19 cellular contexts compared by ENCODE assay signal in the genomic region with DNA sequence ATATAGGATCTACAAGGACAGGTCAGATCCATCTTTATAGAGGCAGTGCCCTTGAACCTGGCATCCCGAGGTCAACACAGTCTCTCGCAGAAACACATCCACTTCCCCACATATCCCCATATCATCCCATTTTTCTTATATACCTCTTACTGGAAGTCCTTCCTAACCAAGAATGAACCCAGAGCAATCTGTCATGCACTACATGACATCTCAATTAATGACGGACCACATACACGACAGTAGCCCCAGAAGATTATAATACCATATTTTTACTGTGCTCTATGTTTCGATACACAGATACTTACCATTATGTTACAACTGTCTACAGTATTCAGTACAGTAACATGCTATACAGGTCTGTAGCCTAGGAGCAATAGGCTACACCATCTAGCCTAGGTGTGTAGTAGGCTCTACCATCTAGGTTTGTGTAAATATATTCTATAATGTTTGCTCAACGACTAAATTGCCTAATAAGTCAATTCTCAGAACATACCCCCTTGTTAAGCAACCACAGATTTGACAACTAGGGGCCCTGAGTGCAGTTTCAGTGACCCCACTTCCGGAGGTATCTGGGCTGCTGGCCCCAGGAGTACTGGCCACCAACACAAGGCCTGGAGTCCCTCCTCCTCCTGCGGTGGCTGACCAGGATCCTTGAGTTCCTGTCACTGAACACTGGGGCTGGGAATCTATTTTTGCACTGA. TPM values are rescaled to one million over a fixed set of nuclear protein-coding genes. Genes with fewer than 3 reads are reported as not detected.
DNase-seq lines count a peak whose midpoint lies in the region; ATAC-seq, FAIRE-seq and TF ChIP-seq lines count a peak whose summit lies in the region.
"Had no signal": no experiment of that assay in that cellular context is flagged by ENCODE, and none has a peak within 500 bp of the region (broad histone marks: within the 10 kb centered on the region; RNA-seq: fewer than 3 reads in every experiment).

No MANE protein-coding gene starts in this region.

- H3K56ac ChIP-seq in IMR-90 (ENCODE audit: extremely low read depth, insufficient read depth, low read length), result no peak overlapping the region

- H3K4ac ChIP-seq in IMR-90 (ENCODE audit: low read depth, low read length), result no peak overlapping the region

- peaks cover 6% of the 10 kb centered on the region for H3K36me3 Mint-ChIP-seq in astrocyte (ENCODE audit: low read depth, unreplicated experiment)
- H3K36me3 Mint-ChIP-seq in CD4-positive, alpha-beta memory T cell, result no peaks in the 10 kb centered on the region
- H3K36me3 Mint-ChIP-seq: CD14-positive monocyte had no signal

- WGBS in IMR-90 (ENCODE audit: extremely low coverage in 2 of 2, insufficient read length in 1 of 2), 2 experiments, result 100% methylated on average over 2 of the region's 8 CpGs; no CpG with 5 or more reads in 1 of the 2 experiments

- peaks cover 75% of the 10 kb centered on the region for H3K4me1 Mint-ChIP-seq in astrocyte (ENCODE audit: low read depth, unreplicated experiment)
- H3K4me1 Mint-ChIP-seq in CD4-positive, alpha-beta memory T cell, result peaks cover 0 to 9% (median 2%) of the 10 kb centered on the region in 4 donors

- H3K79me1 ChIP-seq in IMR-90 (ENCODE audit: low read depth in 1 of 2, low read length in 2 of 2), result peaks cover 23 to 89% of the 10 kb centered on the region in 2 experiments

- TF ChIP-seq RAD21 in IMR-90 (IDR thresholded peaks at IDR 0.05; ENCODE audit: low read length), result no peak

- no peaks in the 10 kb centered on the region for H3K9me3 Mint-ChIP-seq in astrocyte (ENCODE audit: unreplicated experiment)
- H3K9me3 Mint-ChIP-seq in CD4-positive, alpha-beta memory T cell, result no peaks in the 10 kb centered on the region
- H3K9me3 Mint-ChIP-seq: CD14-positive monocyte had no signal

- H2BK5ac ChIP-seq in IMR-90 (ENCODE audit: low read depth, low read length, poor library complexity, severe bottlenecking), result no peak overlapping the region

- no TSS peak for BruUV-seq in IMR-90 (replicated peaks; lab: Mats Ljungman, UMichigan)

- H2BK120ac ChIP-seq in IMR-90 (ENCODE audit: low read depth, low read length), result no peak overlapping the region

- peaks cover 100% of the 10 kb centered on the region for H3K79me2 ChIP-seq in astrocyte (ENCODE audit: insufficient read depth, low read length)

- TF ChIP-seq POLR2A in IMR-90 (IDR thresholded peaks at IDR 0.05; ENCODE audit: low read depth, low read length) (no peak), gastrocnemius medialis (IDR thresholded peaks at IDR 0.05) (no peak)

- no peak overlapping the region for H3K9ac ChIP-seq in IMR-90 (ENCODE audit: low read depth, low read length)
- no peak overlapping the region for H3K9ac ChIP-seq in astrocyte (ENCODE audit: low read length)
- H3K9ac ChIP-seq: SK-N-SH had no signal

- TF ChIP-seq CTCF in IMR-90 (conservative IDR thresholded peaks at IDR 0.05; ENCODE audit: low read depth, low read length) (no peak), astrocyte (IDR thresholded peaks at IDR 0.05; ENCODE audit: insufficient read depth, low read depth, low read length) (no peak), gastrocnemius medialis (IDR thresholded peaks at IDR 0.05 in 4 of 5, conservative IDR thresholded peaks at IDR 0.05 in 1 of 5) (no peak)

- POLR2A ChIA-PET in IMR-90 (lab: Charles Lee; ENCODE audit: unreplicated experiment), result no interaction called here
- POLR2A ChIA-PET in CD4-positive, alpha-beta memory T cell (lab: Charles Lee; ENCODE audit: partially characterized antibody), result no interaction called here

- peaks cover 73% of the 10 kb centered on the region for H4K20me1 ChIP-seq in IMR-90 (ENCODE audit: insufficient read depth, low read length)
- H4K20me1 ChIP-seq in astrocyte (ENCODE audit: insufficient read depth, low read length), result peaks cover 78% of the 10 kb centered on the region

- CTCF ChIA-PET in IMR-90 (lab: Yijun Ruan, JAX), result no interaction called here
- CTCF ChIA-PET in CD4-positive, alpha-beta memory T cell (lab: Charles Lee; ENCODE audit: partially characterized antibody), result no interaction called here

- no peak overlapping the region for H4K5ac ChIP-seq in IMR-90 (ENCODE audit: low read depth, low read length)

- peaks cover 11% of the 10 kb centered on the region; the same call in 1 of the 2 replicates for H3K9me1 ChIP-seq in IMR-90 (ENCODE audit: insufficient read depth, low read length)

- no peak overlapping the region for H2AFZ ChIP-seq in IMR-90 (replicated peaks; ENCODE audit: low read length, poor library complexity)
- no peak overlapping the region for H2AFZ ChIP-seq in astrocyte (ENCODE audit: low read depth, low read length)

- H4K8ac ChIP-seq in IMR-90 (ENCODE audit: low read depth in 2 of 2, low read length in 2 of 2), result no peak overlapping the region

- dilution Hi-C loops in IMR-90 (cut with HindIII; ENCODE audit: low sequenced_read_pairs, unreplicated experiment), result no loop called here

- H3K14ac ChIP-seq in IMR-90 (replicated peaks; ENCODE audit: low read depth, low read length), result no peak overlapping the region

- ATAC-seq in IMR-90 (ENCODE audit: low read depth) (no peak), gastrocnemius medialis (peak in 1 of 2 donors; percentile 29)
- ATAC-seq: HCT116 had no signal

- H3K4me3 ChIP-seq in IMR-90 (ENCODE audit: insufficient read depth, low read depth, low read length), result no peak overlapping the region
- no peak overlapping the region for H3K4me3 ChIP-seq in astrocyte (ENCODE audit: insufficient read depth, low read depth, low read length)
- no peak overlapping the region for H3K4me3 ChIP-seq in gastrocnemius medialis
- no peak overlapping the region for H3K4me3 ChIP-seq in CD4-positive, alpha-beta memory T cell (ENCODE audit: low read length in 2 of 2)

- H2BK15ac ChIP-seq in IMR-90 (ENCODE audit: low read depth, low read length), result no peak overlapping the region

- no peak overlapping the region for H2AK9ac ChIP-seq in IMR-90 (replicated peaks; ENCODE audit: low read depth, low read length, poor library complexity)

- H4K91ac ChIP-seq in IMR-90 (ENCODE audit: insufficient read depth, low read depth, low read length), result no peak overlapping the region

- no peak overlapping the region for H2BK20ac ChIP-seq in IMR-90 (ENCODE audit: low read depth, low read length)

- H3K4me3 Mint-ChIP-seq in astrocyte (ENCODE audit: unreplicated experiment), result no peak overlapping the region
- no peak overlapping the region for H3K4me3 Mint-ChIP-seq in CD4-positive, alpha-beta memory T cell
- H3K4me3 Mint-ChIP-seq: CD14-positive monocyte had no signal

- H3K27me3 ChIP-seq in IMR-90 (ENCODE audit: control insufficient read depth, insufficient read depth, low read length) (no peaks in the 10 kb centered on the region), astrocyte (ENCODE audit: insufficient read depth, low read length) (no peaks in the 10 kb centered on the region), gastrocnemius medialis (no peaks in the 10 kb centered on the region)
- no peaks in the 10 kb centered on the region for H3K27me3 ChIP-seq in CD4-positive, alpha-beta memory T cell (ENCODE audit: insufficient read depth, low read length)

- peak overlapping the region; percentile 22 for H3K27ac Mint-ChIP-seq in astrocyte (ENCODE audit: unreplicated experiment)
- H3K27ac Mint-ChIP-seq in CD4-positive, alpha-beta memory T cell, result no peak overlapping the region
- H3K27ac Mint-ChIP-seq: CD14-positive monocyte had no signal

- FAIRE-seq in astrocyte (lab: Jason Lieb, UNC), result no peak
- FAIRE-seq: G401.6 had no signal

- 0 out of 2 replicates have a peak overlapping the region, but pooled peaks have one; percentile 30 for H2AK5ac ChIP-seq in IMR-90 (ENCODE audit: low read depth, low read length)

- H3K27ac ChIP-seq in IMR-90 (ENCODE audit: insufficient read depth, low read length) (no peak overlapping the region), astrocyte (ENCODE audit: low read depth, low read length) (no peak overlapping the region), gastrocnemius medialis (peak overlapping the region; percentile 71 to 83 (median 80))
- no peak overlapping the region for H3K27ac ChIP-seq in CD4-positive, alpha-beta memory T cell (ENCODE audit: low read depth, low read length)

- H3K4me1 ChIP-seq in IMR-90 (ENCODE audit: control insufficient read depth, insufficient read depth, low read length) (peaks cover 22% of the 10 kb centered on the region), astrocyte (ENCODE audit: insufficient read depth, low read length) (peaks cover 45% of the 10 kb centered on the region), gastrocnemius medialis (peaks cover 77 to 82% of the 10 kb centered on the region in 2 donors)
- no peaks in the 10 kb centered on the region for H3K4me1 ChIP-seq in CD4-positive, alpha-beta memory T cell (ENCODE audit: insufficient read depth, low read length)

- DNase-seq in NK-92 treated with Interleukin-12 subunit alpha and Interleukin-12 subunit beta, amount 100 ng/mL, for 24 hours (lab: John Stamatoyannopoulos, UW), result peak; percentile 48
- DNase-seq in NK-92 (lab: John Stamatoyannopoulos, UW; ENCODE audit: unreplicated experiment), result no peak
- DNase-seq in IMR-90, result no peak
- no peak for DNase-seq in astrocyte (ENCODE audit: low read depth)
- DNase-seq in gastrocnemius medialis, result no peak
- no peak for DNase-seq in Kasumi-1 (lab: John Stamatoyannopoulos, UW)
- no peak for DNase-seq in HT-29 (ENCODE audit: low spot score)
- DNase-seq in CD4-positive, alpha-beta memory T cell, result no peak
- DNase-seq: 8988T, NCI-H1048, NCI-H1436, NCI-H1930, NCI-H345, NCI-H526, SHP77 treated with DMSO at 0.1 percent for 48 hours, SK-N-SH had no signal

- H3K4me2 ChIP-seq in IMR-90 (ENCODE audit: low read depth, low read length) (no peak overlapping the region), astrocyte (ENCODE audit: low read length) (no peak overlapping the region)
- H3K4me2 ChIP-seq: SK-N-SH had no signal

- in situ Hi-C loops in IMR-90 (cut with MboI; ENCODE audit: low sequenced_read_pairs) (no loop called here), gastrocnemius medialis (cut with MboI; ENCODE audit: low sequenced_read_pairs in 4 of 4) (no loop called here)

- H3K36me3 ChIP-seq in IMR-90 (ENCODE audit: control insufficient read depth, insufficient read depth, low read length) (no peaks in the 10 kb centered on the region), astrocyte (ENCODE audit: insufficient read depth, low read length) (no peaks in the 10 kb centered on the region), gastrocnemius medialis (no peaks in the 10 kb centered on the region)
- H3K36me3 ChIP-seq in CD4-positive, alpha-beta memory T cell (ENCODE audit: insufficient read depth, low read length), result no peaks in the 10 kb centered on the region

- no peaks in the 10 kb centered on the region for H3K27me3 Mint-ChIP-seq in astrocyte (ENCODE audit: low read depth, unreplicated experiment)
- H3K27me3 Mint-ChIP-seq in CD4-positive, alpha-beta memory T cell, result peaks cover 3 to 8% of the 10 kb centered on the region in 2 donors

- H3K23ac ChIP-seq in IMR-90 (ENCODE audit: low read depth, low read length), result no peak overlapping the region

- H3K9me3 ChIP-seq in IMR-90 (ENCODE audit: control insufficient read depth, insufficient read depth, low read length) (no peaks in the 10 kb centered on the region), astrocyte (ENCODE audit: insufficient read depth, low read depth, low read length) (no peaks in the 10 kb centered on the region), gastrocnemius medialis (no peaks in the 10 kb centered on the region)
- no peaks in the 10 kb centered on the region for H3K9me3 ChIP-seq in CD4-positive, alpha-beta memory T cell (ENCODE audit: control insufficient read depth in 1 of 2, low read length in 2 of 2)
- H3K9me3 ChIP-seq: SK-N-SH had no signal

- intact Hi-C loops in IMR-90 (cut with micrococcal nuclease) (no loop called here), gastrocnemius medialis (cut with DNase I; ENCODE audit: low total_unique reads) (no loop called here)
- intact Hi-C loops in CD4-positive, alpha-beta memory T cell (cut with micrococcal nuclease), result no loop called here

- no peak overlapping the region for H3K18ac ChIP-seq in IMR-90 (ENCODE audit: low read depth, low read length)

RNA-seq across cellular contexts. Expression of a gene that starts 28.1 kb away (rescaled TPM):
- total RNA-seq in IMR-90 (2012; rRNA removed) (31.7 and 42.8 TPM in 2 replicates), astrocyte (154 and 177 TPM in 2 replicates), gastrocnemius medialis (10 to 100 TPM; 42.8 to 63.8 (median 50.4) TPM)
- polyA plus RNA-seq in IMR-90 (2012; rRNA removed), result 21.5 and 21.8 TPM in 2 replicates
- polyA plus RNA-seq in IMR-90 (2012; cell fraction: cytosol; rRNA removed), result 7.4 and 16.9 TPM in 2 replicates
- 21.6 and 26.1 TPM in 2 replicates for polyA plus RNA-seq in IMR-90 (2012; cell fraction: nucleus; rRNA removed; ENCODE audit: low replicate concordance)
- 5.9 and 11.0 TPM in 2 replicates for total RNA-seq in HT-29 (2014; rRNA removed; shearing (Covaris generic))
- total RNA-seq in CD4-positive, alpha-beta memory T cell, result under 1 TPM; 0.20 to 0.28 TPM
- under 1 TPM in 1 of 2 donors, not detected in 1; 0.03 TPM for polyA plus RNA-seq in CD4-positive, alpha-beta memory T cell

Comparison
In these comparisons a context has a peak if more than half of its experiments do, and no peak if none do; other contexts are left out.
1. H3K27ac ChIP-seq: peak in gastrocnemius medialis (4 of 4); none in IMR-90 (single experiment), astrocyte (single experiment) and CD4-positive, alpha-beta memory T cell (single experiment).